ENCODE assay signal across 3 cellular contexts in the genomic region with DNA sequence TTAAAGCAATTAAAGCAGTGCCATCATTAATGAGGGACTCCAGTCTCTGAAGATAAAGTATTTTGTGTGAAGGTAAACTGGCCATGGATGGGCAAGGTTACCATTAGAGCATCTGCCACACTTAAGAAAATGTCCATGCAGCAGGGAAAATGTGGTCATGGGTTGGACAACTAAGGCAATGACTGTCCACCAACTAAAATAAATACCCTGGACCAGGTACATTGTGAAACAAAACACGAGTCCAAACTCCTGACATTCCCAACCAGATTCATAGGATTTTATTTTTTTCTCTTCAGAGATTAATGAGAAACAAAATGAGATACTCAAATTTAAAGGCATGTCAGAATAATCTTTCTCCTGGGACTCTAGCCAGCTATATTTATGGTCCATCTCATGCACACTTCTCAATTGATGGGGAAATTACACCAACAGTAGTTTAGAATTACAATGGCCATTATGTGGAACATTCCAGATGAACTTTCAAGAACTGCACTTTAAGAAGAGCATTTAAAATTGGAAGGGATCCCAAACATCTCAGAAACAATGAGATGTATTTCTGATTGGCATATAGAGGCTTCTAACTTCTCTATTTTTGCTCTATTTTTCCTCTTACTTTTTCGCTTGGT.
TF ChIP-seq lines count a peak whose summit lies in the region.

No MANE protein-coding gene starts in this region.

TF ChIP-seq in SK-N-SH treated with all-trans-retinoic acid at 6 μM for 48 hours, 23 proteins besides CTCF, POLR2A, EP300 and RAD21:
- TF ChIP-seq, protein P1, sequence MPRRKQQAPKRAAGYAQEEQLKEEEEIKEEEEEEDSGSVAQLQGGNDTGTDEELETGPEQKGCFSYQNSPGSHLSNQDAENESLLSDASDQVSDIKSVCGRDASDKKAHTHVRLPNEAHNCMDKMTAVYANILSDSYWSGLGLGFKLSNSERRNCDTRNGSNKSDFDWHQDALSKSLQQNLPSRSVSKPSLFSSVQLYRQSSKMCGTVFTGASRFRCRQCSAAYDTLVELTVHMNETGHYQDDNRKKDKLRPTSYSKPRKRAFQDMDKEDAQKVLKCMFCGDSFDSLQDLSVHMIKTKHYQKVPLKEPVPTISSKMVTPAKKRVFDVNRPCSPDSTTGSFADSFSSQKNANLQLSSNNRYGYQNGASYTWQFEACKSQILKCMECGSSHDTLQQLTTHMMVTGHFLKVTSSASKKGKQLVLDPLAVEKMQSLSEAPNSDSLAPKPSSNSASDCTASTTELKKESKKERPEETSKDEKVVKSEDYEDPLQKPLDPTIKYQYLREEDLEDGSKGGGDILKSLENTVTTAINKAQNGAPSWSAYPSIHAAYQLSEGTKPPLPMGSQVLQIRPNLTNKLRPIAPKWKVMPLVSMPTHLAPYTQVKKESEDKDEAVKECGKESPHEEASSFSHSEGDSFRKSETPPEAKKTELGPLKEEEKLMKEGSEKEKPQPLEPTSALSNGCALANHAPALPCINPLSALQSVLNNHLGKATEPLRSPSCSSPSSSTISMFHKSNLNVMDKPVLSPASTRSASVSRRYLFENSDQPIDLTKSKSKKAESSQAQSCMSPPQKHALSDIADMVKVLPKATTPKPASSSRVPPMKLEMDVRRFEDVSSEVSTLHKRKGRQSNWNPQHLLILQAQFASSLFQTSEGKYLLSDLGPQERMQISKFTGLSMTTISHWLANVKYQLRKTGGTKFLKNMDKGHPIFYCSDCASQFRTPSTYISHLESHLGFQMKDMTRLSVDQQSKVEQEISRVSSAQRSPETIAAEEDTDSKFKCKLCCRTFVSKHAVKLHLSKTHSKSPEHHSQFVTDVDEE (CRISPR knock-in tag; IDR thresholded peaks at IDR 0.05), result no peak
- TF ChIP-seq, protein P2, sequence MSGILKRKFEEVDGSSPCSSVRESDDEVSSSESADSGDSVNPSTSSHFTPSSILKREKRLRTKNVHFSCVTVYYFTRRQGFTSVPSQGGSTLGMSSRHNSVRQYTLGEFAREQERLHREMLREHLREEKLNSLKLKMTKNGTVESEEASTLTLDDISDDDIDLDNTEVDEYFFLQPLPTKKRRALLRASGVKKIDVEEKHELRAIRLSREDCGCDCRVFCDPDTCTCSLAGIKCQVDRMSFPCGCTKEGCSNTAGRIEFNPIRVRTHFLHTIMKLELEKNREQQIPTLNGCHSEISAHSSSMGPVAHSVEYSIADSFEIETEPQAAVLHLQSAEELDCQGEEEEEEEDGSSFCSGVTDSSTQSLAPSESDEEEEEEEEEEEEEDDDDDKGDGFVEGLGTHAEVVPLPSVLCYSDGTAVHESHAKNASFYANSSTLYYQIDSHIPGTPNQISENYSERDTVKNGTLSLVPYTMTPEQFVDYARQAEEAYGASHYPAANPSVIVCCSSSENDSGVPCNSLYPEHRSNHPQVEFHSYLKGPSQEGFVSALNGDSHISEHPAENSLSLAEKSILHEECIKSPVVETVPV (CRISPR knock-in tag; IDR thresholded peaks at IDR 0.05), result no peak
- TF ChIP-seq ARNTL (CRISPR knock-in tag; IDR thresholded peaks at IDR 0.05; ENCODE audit: borderline replicate concordance, low read depth) (no peak), ISL1 (CRISPR knock-in tag; IDR thresholded peaks at IDR 0.05) (peak; percentile 58)

TF ChIP-seq in SK-N-SH, 30 proteins besides CTCF, POLR2A, EP300 and RAD21 (continued from another document):
- TF ChIP-seq, protein P3, sequence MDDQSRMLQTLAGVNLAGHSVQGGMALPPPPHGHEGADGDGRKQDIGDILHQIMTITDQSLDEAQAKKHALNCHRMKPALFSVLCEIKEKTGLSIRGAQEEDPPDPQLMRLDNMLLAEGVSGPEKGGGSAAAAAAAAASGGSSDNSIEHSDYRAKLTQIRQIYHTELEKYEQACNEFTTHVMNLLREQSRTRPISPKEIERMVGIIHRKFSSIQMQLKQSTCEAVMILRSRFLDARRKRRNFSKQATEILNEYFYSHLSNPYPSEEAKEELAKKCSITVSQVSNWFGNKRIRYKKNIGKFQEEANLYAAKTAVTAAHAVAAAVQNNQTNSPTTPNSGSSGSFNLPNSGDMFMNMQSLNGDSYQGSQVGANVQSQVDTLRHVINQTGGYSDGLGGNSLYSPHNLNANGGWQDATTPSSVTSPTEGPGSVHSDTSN (IDR thresholded peaks at IDR 0.05), result no peak
- TF ChIP-seq GATA2 (CRISPR knock-in tag; IDR thresholded peaks at IDR 0.05), result no peak
- TF ChIP-seq, protein P4, sequence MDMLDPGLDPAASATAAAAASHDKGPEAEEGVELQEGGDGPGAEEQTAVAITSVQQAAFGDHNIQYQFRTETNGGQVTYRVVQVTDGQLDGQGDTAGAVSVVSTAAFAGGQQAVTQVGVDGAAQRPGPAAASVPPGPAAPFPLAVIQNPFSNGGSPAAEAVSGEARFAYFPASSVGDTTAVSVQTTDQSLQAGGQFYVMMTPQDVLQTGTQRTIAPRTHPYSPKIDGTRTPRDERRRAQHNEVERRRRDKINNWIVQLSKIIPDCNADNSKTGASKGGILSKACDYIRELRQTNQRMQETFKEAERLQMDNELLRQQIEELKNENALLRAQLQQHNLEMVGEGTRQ (IDR thresholded peaks at IDR 0.05; ENCODE audit: borderline replicate concordance, low read depth, low read length), result no peak
- TF ChIP-seq RXRA (IDR thresholded peaks at IDR 0.05; ENCODE audit: borderline replicate concordance, low read depth), result no peak
- TF ChIP-seq, protein P5, sequence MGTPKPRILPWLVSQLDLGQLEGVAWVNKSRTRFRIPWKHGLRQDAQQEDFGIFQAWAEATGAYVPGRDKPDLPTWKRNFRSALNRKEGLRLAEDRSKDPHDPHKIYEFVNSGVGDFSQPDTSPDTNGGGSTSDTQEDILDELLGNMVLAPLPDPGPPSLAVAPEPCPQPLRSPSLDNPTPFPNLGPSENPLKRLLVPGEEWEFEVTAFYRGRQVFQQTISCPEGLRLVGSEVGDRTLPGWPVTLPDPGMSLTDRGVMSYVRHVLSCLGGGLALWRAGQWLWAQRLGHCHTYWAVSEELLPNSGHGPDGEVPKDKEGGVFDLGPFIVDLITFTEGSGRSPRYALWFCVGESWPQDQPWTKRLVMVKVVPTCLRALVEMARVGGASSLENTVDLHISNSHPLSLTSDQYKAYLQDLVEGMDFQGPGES (IDR thresholded peaks at IDR 0.05; ENCODE audit: low read depth, low read length), result no peak
- TF ChIP-seq FOXM1 (IDR thresholded peaks at IDR 0.05; ENCODE audit: low read depth), result no peak
- TF ChIP-seq CHD2 (IDR thresholded peaks at IDR 0.05; ENCODE audit: low read length, partially characterized antibody), result no peak
- no peak for TF ChIP-seq RCOR1 (IDR thresholded peaks at IDR 0.05; ENCODE audit: low read length)
- no peak for TF ChIP-seq ELF1 (IDR thresholded peaks at IDR 0.05)
- TF ChIP-seq, protein P6, sequence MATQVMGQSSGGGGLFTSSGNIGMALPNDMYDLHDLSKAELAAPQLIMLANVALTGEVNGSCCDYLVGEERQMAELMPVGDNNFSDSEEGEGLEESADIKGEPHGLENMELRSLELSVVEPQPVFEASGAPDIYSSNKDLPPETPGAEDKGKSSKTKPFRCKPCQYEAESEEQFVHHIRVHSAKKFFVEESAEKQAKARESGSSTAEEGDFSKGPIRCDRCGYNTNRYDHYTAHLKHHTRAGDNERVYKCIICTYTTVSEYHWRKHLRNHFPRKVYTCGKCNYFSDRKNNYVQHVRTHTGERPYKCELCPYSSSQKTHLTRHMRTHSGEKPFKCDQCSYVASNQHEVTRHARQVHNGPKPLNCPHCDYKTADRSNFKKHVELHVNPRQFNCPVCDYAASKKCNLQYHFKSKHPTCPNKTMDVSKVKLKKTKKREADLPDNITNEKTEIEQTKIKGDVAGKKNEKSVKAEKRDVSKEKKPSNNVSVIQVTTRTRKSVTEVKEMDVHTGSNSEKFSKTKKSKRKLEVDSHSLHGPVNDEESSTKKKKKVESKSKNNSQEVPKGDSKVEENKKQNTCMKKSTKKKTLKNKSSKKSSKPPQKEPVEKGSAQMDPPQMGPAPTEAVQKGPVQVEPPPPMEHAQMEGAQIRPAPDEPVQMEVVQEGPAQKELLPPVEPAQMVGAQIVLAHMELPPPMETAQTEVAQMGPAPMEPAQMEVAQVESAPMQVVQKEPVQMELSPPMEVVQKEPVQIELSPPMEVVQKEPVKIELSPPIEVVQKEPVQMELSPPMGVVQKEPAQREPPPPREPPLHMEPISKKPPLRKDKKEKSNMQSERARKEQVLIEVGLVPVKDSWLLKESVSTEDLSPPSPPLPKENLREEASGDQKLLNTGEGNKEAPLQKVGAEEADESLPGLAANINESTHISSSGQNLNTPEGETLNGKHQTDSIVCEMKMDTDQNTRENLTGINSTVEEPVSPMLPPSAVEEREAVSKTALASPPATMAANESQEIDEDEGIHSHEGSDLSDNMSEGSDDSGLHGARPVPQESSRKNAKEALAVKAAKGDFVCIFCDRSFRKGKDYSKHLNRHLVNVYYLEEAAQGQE (IDR thresholded peaks at IDR 0.05; ENCODE audit: low read depth, low read length), result no peak
- no peak for TF ChIP-seq FOSL2 (IDR thresholded peaks at IDR 0.05; ENCODE audit: borderline replicate concordance, low read depth)

TF ChIP-seq in GM23338, 12 proteins besides CTCF, POLR2A, EP300 and RAD21 (continued from another document):
- TF ChIP-seq, protein P6 (IDR thresholded peaks at IDR 0.05; ENCODE audit: unreplicated experiment), result no peak
- TF ChIP-seq ZNF114 (CRISPR knock-in tag; IDR thresholded peaks at IDR 0.05) (no peak), NANOG (IDR thresholded peaks at IDR 0.05; ENCODE audit: borderline replicate concordance) (no peak), ZNF331 (CRISPR knock-in tag; IDR thresholded peaks at IDR 0.05; ENCODE audit: low read depth) (no peak)
- TF ChIP-seq, protein P7, sequence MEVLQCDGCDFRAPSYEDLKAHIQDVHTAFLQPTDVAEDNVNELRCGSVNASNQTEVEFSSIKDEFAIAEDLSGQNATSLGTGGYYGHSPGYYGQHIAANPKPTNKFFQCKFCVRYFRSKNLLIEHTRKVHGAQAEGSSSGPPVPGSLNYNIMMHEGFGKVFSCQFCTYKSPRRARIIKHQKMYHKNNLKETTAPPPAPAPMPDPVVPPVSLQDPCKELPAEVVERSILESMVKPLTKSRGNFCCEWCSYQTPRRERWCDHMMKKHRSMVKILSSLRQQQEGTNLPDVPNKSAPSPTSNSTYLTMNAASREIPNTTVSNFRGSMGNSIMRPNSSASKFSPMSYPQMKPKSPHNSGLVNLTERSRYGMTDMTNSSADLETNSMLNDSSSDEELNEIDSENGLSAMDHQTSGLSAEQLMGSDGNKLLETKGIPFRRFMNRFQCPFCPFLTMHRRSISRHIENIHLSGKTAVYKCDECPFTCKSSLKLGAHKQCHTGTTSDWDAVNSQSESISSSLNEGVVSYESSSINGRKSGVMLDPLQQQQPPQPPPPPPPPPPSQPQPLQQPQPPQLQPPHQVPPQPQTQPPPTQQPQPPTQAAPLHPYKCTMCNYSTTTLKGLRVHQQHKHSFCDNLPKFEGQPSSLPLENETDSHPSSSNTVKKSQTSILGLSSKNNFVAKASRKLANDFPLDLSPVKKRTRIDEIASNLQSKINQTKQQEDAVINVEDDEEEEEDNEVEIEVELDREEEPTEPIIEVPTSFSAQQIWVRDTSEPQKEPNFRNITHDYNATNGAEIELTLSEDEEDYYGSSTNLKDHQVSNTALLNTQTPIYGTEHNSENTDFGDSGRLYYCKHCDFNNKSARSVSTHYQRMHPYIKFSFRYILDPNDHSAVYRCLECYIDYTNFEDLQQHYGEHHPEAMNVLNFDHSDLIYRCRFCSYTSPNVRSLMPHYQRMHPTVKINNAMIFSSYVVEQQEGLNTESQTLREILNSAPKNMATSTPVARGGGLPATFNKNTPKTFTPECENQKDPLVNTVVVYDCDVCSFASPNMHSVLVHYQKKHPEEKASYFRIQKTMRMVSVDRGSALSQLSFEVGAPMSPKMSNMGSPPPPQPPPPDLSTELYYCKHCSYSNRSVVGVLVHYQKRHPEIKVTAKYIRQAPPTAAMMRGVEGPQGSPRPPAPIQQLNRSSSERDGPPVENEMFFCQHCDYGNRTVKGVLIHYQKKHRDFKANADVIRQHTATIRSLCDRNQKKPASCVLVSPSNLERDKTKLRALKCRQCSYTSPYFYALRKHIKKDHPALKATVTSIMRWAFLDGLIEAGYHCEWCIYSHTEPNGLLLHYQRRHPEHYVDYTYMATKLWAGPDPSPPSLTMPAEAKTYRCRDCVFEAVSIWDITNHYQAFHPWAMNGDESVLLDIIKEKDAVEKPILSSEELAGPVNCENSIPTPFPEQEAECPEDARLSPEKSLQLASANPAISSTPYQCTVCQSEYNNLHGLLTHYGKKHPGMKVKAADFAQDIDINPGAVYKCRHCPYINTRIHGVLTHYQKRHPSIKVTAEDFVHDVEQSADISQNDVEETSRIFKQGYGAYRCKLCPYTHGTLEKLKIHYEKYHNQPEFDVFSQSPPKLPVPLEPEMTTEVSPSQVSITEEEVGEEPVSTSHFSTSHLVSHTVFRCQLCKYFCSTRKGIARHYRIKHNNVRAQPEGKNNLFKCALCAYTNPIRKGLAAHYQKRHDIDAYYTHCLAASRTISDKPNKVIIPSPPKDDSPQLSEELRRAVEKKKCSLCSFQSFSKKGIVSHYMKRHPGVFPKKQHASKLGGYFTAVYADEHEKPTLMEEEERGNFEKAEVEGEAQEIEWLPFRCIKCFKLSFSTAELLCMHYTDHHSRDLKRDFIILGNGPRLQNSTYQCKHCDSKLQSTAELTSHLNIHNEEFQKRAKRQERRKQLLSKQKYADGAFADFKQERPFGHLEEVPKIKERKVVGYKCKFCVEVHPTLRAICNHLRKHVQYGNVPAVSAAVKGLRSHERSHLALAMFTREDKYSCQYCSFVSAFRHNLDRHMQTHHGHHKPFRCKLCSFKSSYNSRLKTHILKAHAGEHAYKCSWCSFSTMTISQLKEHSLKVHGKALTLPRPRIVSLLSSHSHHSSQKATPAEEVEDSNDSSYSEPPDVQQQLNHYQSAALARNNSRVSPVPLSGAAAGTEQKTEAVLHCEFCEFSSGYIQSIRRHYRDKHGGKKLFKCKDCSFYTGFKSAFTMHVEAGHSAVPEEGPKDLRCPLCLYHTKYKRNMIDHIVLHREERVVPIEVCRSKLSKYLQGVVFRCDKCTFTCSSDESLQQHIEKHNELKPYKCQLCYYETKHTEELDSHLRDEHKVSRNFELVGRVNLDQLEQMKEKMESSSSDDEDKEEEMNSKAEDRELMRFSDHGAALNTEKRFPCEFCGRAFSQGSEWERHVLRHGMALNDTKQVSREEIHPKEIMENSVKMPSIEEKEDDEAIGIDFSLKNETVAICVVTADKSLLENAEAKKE (CRISPR knock-in tag; IDR thresholded peaks at IDR 0.05), result no peak
